11 cellular contexts compared by ENCODE assay signal in the genomic region with DNA sequence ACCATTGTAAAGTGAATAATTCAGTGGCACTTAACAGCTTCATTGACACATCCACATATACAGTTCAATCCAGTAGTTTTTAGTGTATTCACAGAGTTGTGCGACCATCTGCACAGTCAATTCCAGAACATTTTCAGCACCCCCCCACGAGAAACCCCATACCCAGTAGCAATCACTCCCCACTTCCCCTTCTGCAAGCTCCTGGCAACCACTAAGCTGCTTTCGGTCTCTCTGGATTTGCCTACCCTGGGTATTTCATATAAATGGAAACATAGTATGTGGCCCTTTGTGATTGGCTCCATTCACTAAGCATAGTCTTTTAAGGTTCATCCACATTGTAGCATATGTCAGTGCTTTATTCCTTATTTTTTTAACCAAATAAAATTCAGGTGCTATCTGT. TPM values are rescaled to one million over a fixed set of nuclear protein-coding genes. Genes with fewer than 3 reads are reported as not detected.
A peak's percentile ranks its signal among the peaks of the same experiment; 100 is the strongest.
DNase-seq lines count a peak whose midpoint lies in the region; ATAC-seq and TF ChIP-seq lines count a peak whose summit lies in the region.
"Had no signal": no experiment of that assay in that cellular context is flagged by ENCODE, and none has a peak within 500 bp of the region (broad histone marks: within the 10 kb centered on the region; RNA-seq: fewer than 3 reads in every experiment).

No MANE protein-coding gene starts in this region.

- H3K79me1 ChIP-seq in mesendoderm (ENCODE audit: low read length) = no peaks in the 10 kb centered on the region

- no peaks in the 10 kb centered on the region for H3K9me3 Mint-ChIP-seq in activated CD4-positive, alpha-beta T cell treated with anti-CD3 and anti-CD28 coated beads, Interleukin-2, amount 10 ng/mL, durations not matched to agents 24 days and 14 days
- H3K9me3 Mint-ChIP-seq in IgD-negative memory B cell = no peaks in the 10 kb centered on the region
- H3K9me3 Mint-ChIP-seq in naive thymus-derived CD8-positive, alpha-beta T cell = no peaks in the 10 kb centered on the region

- H4K5ac ChIP-seq in mesendoderm (ENCODE audit: low read length) = no peak overlapping the region

- H3K4me3 ChIP-seq in hepatocyte (no peak overlapping the region), mesendoderm (ENCODE audit: low read length) (no peak overlapping the region)
- H3K4me3 ChIP-seq: right lobe of liver had no signal

- no peaks in the 10 kb centered on the region for H3K9me2 ChIP-seq in hepatocyte (replicated peaks; ENCODE audit: insufficient read depth)

- no peak overlapping the region for H3K27ac ChIP-seq in hepatocyte
- no peak overlapping the region for H3K27ac ChIP-seq in mesendoderm (ENCODE audit: low read depth, low read length)
- H3K27ac ChIP-seq: right lobe of liver had no signal

- intact Hi-C loops in activated CD4-positive, alpha-beta T cell treated with anti-CD3 and anti-CD28 coated beads, Interleukin-2, amount 10 ng/mL, durations not matched to agents 24 days and 14 days (cut with micrococcal nuclease) = loop anchor here (10.0 kb wide), 3 partner anchors 1007 to 1673 kb away; no protein-coding TSS in a partner anchor

- no peaks in the 10 kb centered on the region for H3K27me3 Mint-ChIP-seq in activated CD4-positive, alpha-beta T cell treated with anti-CD3 and anti-CD28 coated beads, Interleukin-2, amount 10 ng/mL, durations not matched to agents 24 days and 14 days
- peaks cover 2% of the 10 kb centered on the region for H3K27me3 Mint-ChIP-seq in IgD-negative memory B cell
- no peaks in the 10 kb centered on the region for H3K27me3 Mint-ChIP-seq in naive thymus-derived CD8-positive, alpha-beta T cell

- H2BK120ac ChIP-seq in mesendoderm (ENCODE audit: low read depth, low read length) = no peak overlapping the region

- no peak overlapping the region for H3K4ac ChIP-seq in mesendoderm (ENCODE audit: low read depth, low read length)

- H3K79me2 ChIP-seq in hepatocyte = no peaks in the 10 kb centered on the region
- no peaks in the 10 kb centered on the region for H3K79me2 ChIP-seq in mesendoderm (ENCODE audit: control insufficient read depth, insufficient read depth, low read length)

- no peak overlapping the region for H3K56ac ChIP-seq in mesendoderm (ENCODE audit: low read length)

- no peak overlapping the region for H3K23ac ChIP-seq in mesendoderm (ENCODE audit: low read length)

- H3K4me2 ChIP-seq in hepatocyte (no peak overlapping the region), mesendoderm (ENCODE audit: low read length) (no peak overlapping the region)

- no peaks in the 10 kb centered on the region for H3K9me3 ChIP-seq in hepatocyte (ENCODE audit: low read depth)
- H3K9me3 ChIP-seq: right lobe of liver had no signal

- peaks cover 55% of the 10 kb centered on the region for H3K36me3 Mint-ChIP-seq in activated CD4-positive, alpha-beta T cell treated with anti-CD3 and anti-CD28 coated beads, Interleukin-2, amount 10 ng/mL, durations not matched to agents 24 days and 14 days (ENCODE audit: low read depth)
- no peaks in the 10 kb centered on the region for H3K36me3 Mint-ChIP-seq in IgD-negative memory B cell
- H3K36me3 Mint-ChIP-seq in naive thymus-derived CD8-positive, alpha-beta T cell = peaks cover 21 to 68% (median 24%) of the 10 kb centered on the region in 3 donors

- no peak overlapping the region for H3K18ac ChIP-seq in mesendoderm (ENCODE audit: low read length)

- ATAC-seq in HG02588 (IDR thresholded peaks at IDR 0.05; ENCODE audit: unreplicated experiment) = peak; percentile 78
- no peak for ATAC-seq in naive thymus-derived CD8-positive, alpha-beta T cell

- H3K4me3 Mint-ChIP-seq in activated CD4-positive, alpha-beta T cell treated with anti-CD3 and anti-CD28 coated beads, Interleukin-2, amount 10 ng/mL, durations not matched to agents 24 days and 14 days = no peak overlapping the region
- H3K4me3 Mint-ChIP-seq in IgD-negative memory B cell = no peak overlapping the region
- peak overlapping the region in 7 of 10 donors; percentile 21 to 63 (median 50) for H3K4me3 Mint-ChIP-seq in naive thymus-derived CD8-positive, alpha-beta T cell

- 63% methylated on average over 3 of the region's 3 CpGs for WGBS in hepatocyte (ENCODE audit: low lambda C conversion rate, missing lambda C conversion rate)
- WGBS in mesendoderm (ENCODE audit: extremely low coverage, insufficient coverage, low lambda C conversion rate) = no CpG with 5 or more reads among the region's 3 CpGs

- peaks cover 41% of the 10 kb centered on the region for H3K4me1 Mint-ChIP-seq in activated CD4-positive, alpha-beta T cell treated with anti-CD3 and anti-CD28 coated beads, Interleukin-2, amount 10 ng/mL, durations not matched to agents 24 days and 14 days
- peaks cover 14 to 41% (median 17%) of the 10 kb centered on the region in 3 donors for H3K4me1 Mint-ChIP-seq in IgD-negative memory B cell
- H3K4me1 Mint-ChIP-seq in naive thymus-derived CD8-positive, alpha-beta T cell = peaks cover 21 to 65% (median 56%) of the 10 kb centered on the region in 4 donors

- peak; percentile 62 for DNase-seq in activated CD4-positive, alpha-beta T cell treated with anti-CD3 and anti-CD28 coated beads, Interleukin-2, amount 10 ng/mL, durations not matched to agents 24 days and 14 days
- no peak for DNase-seq in activated CD4-positive, alpha-beta T cell treated with anti-CD3 and anti-CD28 coated beads, Interleukin-2, amount 50 U/mL, for 1 hour
- no peak for DNase-seq in naive thymus-derived CD8-positive, alpha-beta T cell
- DNase-seq in hepatocyte (ENCODE audit: low spot score) (no peak), mesendoderm (no peak), activated gamma-delta T cell treated with Interleukin-2 at 50 U/mL for 16 hours (no peak)
- DNase-seq: activated effector memory CD4-positive, alpha-beta T cell treated with anti-CD3 and anti-CD28 coated beads, Interleukin-2, amount 50 U/mL, for 16 hours; right lobe of liver; stimulated activated naive CD4-positive, alpha-beta T cell had no signal

- H2BK15ac ChIP-seq in mesendoderm (replicated peaks; ENCODE audit: low read depth) = no peak overlapping the region

- POLR2A ChIA-PET in naive thymus-derived CD8-positive, alpha-beta T cell (lab: Charles Lee) = interaction anchor here (3.1 kb wide), 1 partner anchor 10 kb away, joined by 25 read pairs; a partner anchor contains a TSS

- H2AK5ac ChIP-seq in mesendoderm (ENCODE audit: low read length) = no peak overlapping the region

- no peak overlapping the region for H4K8ac ChIP-seq in mesendoderm (ENCODE audit: low read depth, low read length)

- no peak overlapping the region for H3K9ac ChIP-seq in mesendoderm (ENCODE audit: low read length)

- H3K27ac Mint-ChIP-seq in activated CD4-positive, alpha-beta T cell treated with anti-CD3 and anti-CD28 coated beads, Interleukin-2, amount 10 ng/mL, durations not matched to agents 24 days and 14 days = peak overlapping the region; percentile 68
- H3K27ac Mint-ChIP-seq in IgD-negative memory B cell = peak overlapping the region in 2 of 3 donors; percentile 23 to 85
- peak overlapping the region; percentile 53 to 96 (median 84) for H3K27ac Mint-ChIP-seq in naive thymus-derived CD8-positive, alpha-beta T cell

- no peak for TF ChIP-seq CTCF in hepatocyte (IDR thresholded peaks at IDR 0.05; ENCODE audit: poor library complexity)

- peaks cover 4% of the 10 kb centered on the region for H3K36me3 ChIP-seq in hepatocyte (replicated peaks; ENCODE audit: insufficient read depth, low read depth)
- H3K36me3 ChIP-seq in mesendoderm (ENCODE audit: control insufficient read depth, insufficient read depth, low read length) = no peaks in the 10 kb centered on the region

- H2BK5ac ChIP-seq in mesendoderm (ENCODE audit: low read length) = no peak overlapping the region

- no peaks in the 10 kb centered on the region for H3K4me1 ChIP-seq in hepatocyte (ENCODE audit: insufficient read depth)
- H3K4me1 ChIP-seq in mesendoderm (ENCODE audit: control insufficient read depth, low read depth, low read length) = no peaks in the 10 kb centered on the region
- H3K4me1 ChIP-seq: right lobe of liver had no signal

- H3K27me3 ChIP-seq in hepatocyte (no peaks in the 10 kb centered on the region), mesendoderm (ENCODE audit: insufficient read depth, low read length, poor library complexity) (no peaks in the 10 kb centered on the region)
- H3K27me3 ChIP-seq: right lobe of liver had no signal

- no peak overlapping the region for H2AFZ ChIP-seq in hepatocyte

- H4K20me1 ChIP-seq in hepatocyte (ENCODE audit: insufficient read depth, poor library complexity, severe bottlenecking) = no peaks in the 10 kb centered on the region

RNA-seq across cellular contexts. Expression of a gene that starts 10.0 kb away (rescaled TPM):
- 39.1 and 44.6 TPM in 2 replicates for total RNA-seq in activated CD4-positive, alpha-beta T cell treated with anti-CD3 and anti-CD28 coated beads, Interleukin-2, amount 10 ng/mL, durations not matched to agents 24 days and 14 days
- polyA plus RNA-seq in IgD-negative memory B cell (66.8 TPM), hepatocyte (13.3 and 19.7 TPM in 2 replicates)
- 100 to 1,000 TPM; 175 to 184 TPM for total RNA-seq in naive thymus-derived CD8-positive, alpha-beta T cell
- 100 to 1,000 TPM in 1 of 3 donors, 10 to 100 TPM in 2; 88.1 to 113 (median 92.5) TPM for polyA plus RNA-seq in naive thymus-derived CD8-positive, alpha-beta T cell
- 17.4 and 17.8 TPM in 2 replicates for total RNA-seq in hepatocyte
- 13.2 TPM for polyA plus RNA-seq in mesendoderm (2013, experiment 1 of 2)
- polyA plus RNA-seq in mesendoderm (2013, experiment 2 of 2) = 14.0 TPM

Comparison
In these comparisons a context has a peak if more than half of its experiments do, and no peak if none do; other contexts are left out.
1. H3K4me3 Mint-ChIP-seq: peak in naive thymus-derived CD8-positive, alpha-beta T cell (7 of 10); none in activated CD4-positive, alpha-beta T cell treated with anti-CD3 and anti-CD28 coated beads, Interleukin-2, amount 10 ng/mL, durations not matched to agents 24 days and 14 days (single experiment) and IgD-negative memory B cell (0 of 4).
2. Peak in every context shown above with its lines, with median percentiles within 50 percentile points of each other: H3K27ac Mint-ChIP-seq.